In the genomic region with DNA sequence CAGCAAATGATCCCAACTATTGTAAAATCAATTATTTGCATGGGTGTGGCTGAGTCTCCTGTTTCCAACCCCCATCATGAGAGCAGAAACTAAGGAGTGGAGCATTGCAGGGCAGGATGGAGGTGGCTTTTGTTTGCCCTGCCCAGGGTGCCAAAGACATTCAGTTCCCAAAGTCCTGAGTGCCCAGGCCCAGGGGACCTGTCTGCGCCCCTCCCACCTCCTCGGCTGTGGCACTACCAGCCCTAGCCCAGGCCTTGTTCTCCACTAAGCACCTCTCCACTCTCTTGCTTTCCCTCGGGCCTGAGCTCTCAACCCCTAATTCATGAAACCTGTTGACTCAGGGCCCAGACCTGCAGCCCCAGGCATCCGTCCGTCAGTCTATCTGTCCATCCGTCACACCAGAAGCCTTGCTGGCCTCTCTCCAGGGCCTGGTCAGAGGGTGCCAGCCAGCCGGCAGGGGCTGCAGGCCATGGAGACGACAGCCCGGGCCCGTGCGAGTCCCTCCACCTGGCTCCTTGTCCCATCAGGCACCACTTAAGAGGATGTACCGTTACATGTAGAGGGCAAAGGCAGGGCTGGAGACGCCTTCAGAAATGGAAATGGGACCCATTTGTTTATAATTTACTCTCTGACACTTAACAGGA, we compare ENCODE assay signal across 1 cellular context.
TF ChIP-seq lines count a peak whose summit lies in the region.

No MANE protein-coding gene starts in this region.

TF ChIP-seq in A549, 52 proteins besides CTCF, POLR2A, EP300 and RAD21 (continued from another document):
- TF ChIP-seq SREBF2 (IDR thresholded peaks at IDR 0.05) (no peak), GATA3 (IDR thresholded peaks at IDR 0.05; ENCODE audit: borderline replicate concordance) (no peak), SMC3 (IDR thresholded peaks at IDR 0.05) (no peak), TP53 (CRISPR knock-in tag; IDR thresholded peaks at IDR 0.05) (no peak), MAZ (IDR thresholded peaks at IDR 0.05; ENCODE audit: borderline replicate concordance, low read depth, low read length) (no peak), HOXB5 (CRISPR knock-in tag; IDR thresholded peaks at IDR 0.05) (no peak), BHLHE40 (IDR thresholded peaks at IDR 0.05; ENCODE audit: low read depth, low read length) (no peak), HOXA7 (CRISPR knock-in tag; IDR thresholded peaks at IDR 0.05) (no peak), CEBPB (IDR thresholded peaks at IDR 0.05) (no peak), TFCP2L1 (CRISPR knock-in tag; IDR thresholded peaks at IDR 0.05) (no peak)
- TF ChIP-seq, protein P1, sequence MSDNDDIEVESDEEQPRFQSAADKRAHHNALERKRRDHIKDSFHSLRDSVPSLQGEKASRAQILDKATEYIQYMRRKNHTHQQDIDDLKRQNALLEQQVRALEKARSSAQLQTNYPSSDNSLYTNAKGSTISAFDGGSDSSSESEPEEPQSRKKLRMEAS (IDR thresholded peaks at IDR 0.05) = no peak
